Comparison of ENCODE assay signal across 21 cellular contexts in genomic region chr22:18028817-18029527, GRCh38. TPM values are rescaled to one million over a fixed set of nuclear protein-coding genes. Genes with fewer than 3 reads are reported as not detected.
A peak's percentile ranks its signal among the peaks of the same experiment; 100 is the strongest.
DNase-seq lines count a peak whose midpoint lies in the region; ATAC-seq, FAIRE-seq and TF ChIP-seq lines count a peak whose summit lies in the region.
"Had no signal": no experiment of that assay in that cellular context is flagged by ENCODE, and none has a peak within 500 bp of the region (broad histone marks: within the 10 kb centered on the region; RNA-seq: fewer than 3 reads in every experiment).

No MANE protein-coding gene starts in this region.

- H2AFZ ChIP-seq in MM.1S (ENCODE audit: low read length) = no peak overlapping the region
- H2AFZ ChIP-seq: GM23338 had no signal

- no peak for TF ChIP-seq CTCF in MM.1S (IDR thresholded peaks at IDR 0.05; ENCODE audit: low read length)
- TF ChIP-seq CTCF in ovary (IDR thresholded peaks at IDR 0.05) = no peak

- peak overlapping the region; percentile 41; the same call in 1 of the 2 replicates for H3K27ac ChIP-seq in MM.1S (ENCODE audit: low read length)
- H3K27ac ChIP-seq in ovary = no peak overlapping the region
- H3K27ac ChIP-seq: thoracic aorta had no signal

- no peak overlapping the region for H3K4me3 Mint-ChIP-seq in naive thymus-derived CD8-positive, alpha-beta T cell
- H3K4me3 Mint-ChIP-seq: activated CD4-positive, alpha-beta T cell treated with anti-CD3 and anti-CD28 coated beads, Interleukin-2, amount 10 ng/mL, durations not matched to agents 24 days and 14 days; GM23338; IgD-negative memory B cell; natural killer cell treated with Interleukin-12 subunit alpha and Interleukin-12 subunit beta and Interleukin-15 and Interleukin-18, amount 100 ng/mL, for 72 hours had no signal

- POLR2A ChIA-PET in naive thymus-derived CD8-positive, alpha-beta T cell (lab: Charles Lee) = no interaction called here

- no peaks in the 10 kb centered on the region for H3K9me3 Mint-ChIP-seq in naive thymus-derived CD8-positive, alpha-beta T cell
- H3K9me3 Mint-ChIP-seq: activated CD4-positive, alpha-beta T cell treated with anti-CD3 and anti-CD28 coated beads, Interleukin-2, amount 10 ng/mL, durations not matched to agents 24 days and 14 days; GM23338; IgD-negative memory B cell; natural killer cell treated with Interleukin-12 subunit alpha and Interleukin-12 subunit beta and Interleukin-15 and Interleukin-18, amount 100 ng/mL, for 72 hours had no signal

- no peaks in the 10 kb centered on the region for H3K79me2 ChIP-seq in MM.1S (ENCODE audit: low read length)

- H3K4me3 ChIP-seq in MM.1S (ENCODE audit: low read length) = no peak overlapping the region
- H3K4me3 ChIP-seq in ovary = no peak overlapping the region
- H3K4me3 ChIP-seq: GM23338, thoracic aorta had no signal

- no peak overlapping the region for H3K9ac ChIP-seq in MM.1S (ENCODE audit: low read length)

- no peaks in the 10 kb centered on the region for H4K20me1 ChIP-seq in MM.1S (ENCODE audit: insufficient read depth, low read length)

- peak overlapping the region; percentile 31 for H3K4me2 ChIP-seq in MM.1S (ENCODE audit: low read depth, low read length)
- H3K4me2 ChIP-seq: GM23338 had no signal

- H3K4me1 ChIP-seq in MM.1S (ENCODE audit: low read length) (peaks cover 23% of the 10 kb centered on the region), ovary (ENCODE audit: insufficient read depth) (peaks cover 4% of the 10 kb centered on the region)

- H3K27me3 Mint-ChIP-seq in naive thymus-derived CD8-positive, alpha-beta T cell = peaks cover 11 to 37% (median 23%) of the 10 kb centered on the region in 5 donors
- H3K27me3 Mint-ChIP-seq: IgD-negative memory B cell had no signal

- H3K36me3 Mint-ChIP-seq in naive thymus-derived CD8-positive, alpha-beta T cell = no peaks in the 10 kb centered on the region
- H3K36me3 Mint-ChIP-seq: IgD-negative memory B cell; natural killer cell treated with Interleukin-12 subunit alpha and Interleukin-12 subunit beta and Interleukin-15 and Interleukin-18, amount 100 ng/mL, for 72 hours had no signal

- no peaks in the 10 kb centered on the region for H3K9me2 ChIP-seq in MM.1S (replicated peaks; ENCODE audit: insufficient read depth, low read length)

- 47 to 60% (median 48%) methylated on average over 3 of the region's 3 CpGs for WGBS in ovary, 3 donors

- TF ChIP-seq POLR2A in GM12891 (IDR thresholded peaks at IDR 0.05; ENCODE audit: low read depth, low read length) (no peak), ovary (IDR thresholded peaks at IDR 0.05) (no peak)

- H3K4me1 Mint-ChIP-seq in naive thymus-derived CD8-positive, alpha-beta T cell = peaks cover 6 to 11% (median 7%) of the 10 kb centered on the region in 4 donors

- peaks cover 3% of the 10 kb centered on the region for H3F3A ChIP-seq in MM.1S (ENCODE audit: insufficient read depth, low read length)

- peak; percentile 90 for FAIRE-seq in GM12891 (lab: Jason Lieb, UNC)
- FAIRE-seq: islet of Langerhans had no signal

- no peaks in the 10 kb centered on the region for H3K9me3 ChIP-seq in MM.1S (replicated peaks; ENCODE audit: insufficient read depth, low read length)
- no peaks in the 10 kb centered on the region for H3K9me3 ChIP-seq in ovary
- H3K9me3 ChIP-seq: thoracic aorta had no signal

- intact Hi-C loops in ovary (cut with DNase I) = loop anchor here in 2 of 4 donors (10.0 kb wide), 1 partner anchor 46 kb away; the partner anchor contains the start of gene PEX26 (in 2 of the 2)

- no peaks in the 10 kb centered on the region for H3K27me3 ChIP-seq in MM.1S (replicated peaks; ENCODE audit: insufficient read depth, low read length)
- H3K27me3 ChIP-seq in ovary = no peaks in the 10 kb centered on the region

- H3K36me3 ChIP-seq in MM.1S (replicated peaks; ENCODE audit: insufficient read depth, low read length) (no peaks in the 10 kb centered on the region), ovary (no peaks in the 10 kb centered on the region)
- H3K36me3 ChIP-seq: thoracic aorta had no signal

- H3K27ac Mint-ChIP-seq in naive thymus-derived CD8-positive, alpha-beta T cell = no peak overlapping the region
- H3K27ac Mint-ChIP-seq: activated CD4-positive, alpha-beta T cell treated with anti-CD3 and anti-CD28 coated beads, Interleukin-2, amount 10 ng/mL, durations not matched to agents 24 days and 14 days; GM23338; IgD-negative memory B cell; natural killer cell treated with Interleukin-12 subunit alpha and Interleukin-12 subunit beta and Interleukin-15 and Interleukin-18, amount 100 ng/mL, for 72 hours had no signal

- DNase-seq in GM12891 (ENCODE audit: insufficient read length, low spot score) = peak; percentile 49
- DNase-seq in MM.1S = peak; percentile 84
- peak; percentile 80 for DNase-seq in myocyte (ENCODE audit: low read depth)
- DNase-seq in NCI-H1417 treated with DMSO at 0.1 percent for 48 hours (lab: John Stamatoyannopoulos, UW) = no peak
- DNase-seq in 8988T = no peak
- DNase-seq in naive thymus-derived CD8-positive, alpha-beta T cell = no peak
- no peak for DNase-seq in ovary
- DNase-seq: activated CD4-positive, alpha-beta T cell treated with anti-CD3 and anti-CD28 coated beads, Interleukin-2, amount 10 ng/mL, durations not matched to agents 24 days and 14 days; activated CD8-positive, alpha-beta memory T cell treated with anti-CD3 and anti-CD28 coated beads, Interleukin-2, amount 50 U/mL, for 4 hours; activated gamma-delta T cell treated with Interleukin-2 at 50 U/mL for 16 hours; anterior cingulate cortex; COR-L47; mesendoderm; NCI-H1092; stimulated activated CD4-positive, alpha-beta T cell treated with anti-CD3 and anti-CD28 coated beads, Interleukin-12 subunit alpha, Interleukin-12 subunit beta, amount 100 ng/mL, for 4 hours had no signal

- TF ChIP-seq EP300 in ovary (IDR thresholded peaks at IDR 0.05) = no peak

- peak; percentile 68 for ATAC-seq in GM19351 (IDR thresholded peaks at IDR 0.05; ENCODE audit: unreplicated experiment)
- ATAC-seq in naive thymus-derived CD8-positive, alpha-beta T cell = no peak
- ATAC-seq: GM23338; natural killer cell treated with Interleukin-12 subunit alpha and Interleukin-12 subunit beta and Interleukin-15 and Interleukin-18, amount 100 ng/mL, for 72 hours had no signal

TF ChIP-seq in GM12891, 5 proteins besides CTCF, POLR2A, EP300 and RAD21:
- TF ChIP-seq TAF1 (IDR thresholded peaks at IDR 0.05; ENCODE audit: low read depth, low read length) (no peak), POLR2AphosphoS5 (IDR thresholded peaks at IDR 0.05; ENCODE audit: low read depth, low read length) (no peak), POU2F2 (IDR thresholded peaks at IDR 0.05; ENCODE audit: low read depth, low read length) (no peak), PAX5 (IDR thresholded peaks at IDR 0.05; ENCODE audit: insufficient read depth, low read length, severe bottlenecking) (no peak), SPI1 (IDR thresholded peaks at IDR 0.05; ENCODE audit: low read depth, low read length) (no peak)

RNA-seq across cellular contexts. Expression of gene MICAL3, which starts 4.6 kb away (rescaled TPM):
- polyA plus RNA-seq in GM12891 (2012; ENCODE audit: low read depth, missing spikeins) = 21.0 TPM
- total RNA-seq in myocyte (23.4 and 27.8 TPM in 2 replicates), ovary (100 to 1,000 TPM in 1 of 7 donors, 10 to 100 TPM in 6; 17.5 to 106 (median 81.6) TPM)
- polyA plus RNA-seq in myocyte (2012) = 36.9 TPM
- 10 to 100 TPM; 20.8 to 27.3 TPM for total RNA-seq in naive thymus-derived CD8-positive, alpha-beta T cell
- 1 to 10 TPM in 2 of 3 donors, under 1 TPM in 1; 0.90 to 1.3 (median 1.2) TPM for polyA plus RNA-seq in naive thymus-derived CD8-positive, alpha-beta T cell
- polyA plus RNA-seq in ovary = 10 to 100 TPM; 24.1 to 31.9 TPM

RNA-seq across cellular contexts. Expression of gene PEX26, which starts 48.8 kb away (rescaled TPM):
- polyA plus RNA-seq in GM12891 (2012; ENCODE audit: low read depth, missing spikeins) = 25.1 TPM
- total RNA-seq in myocyte (22.8 and 24.5 TPM in 2 replicates), ovary (10 to 100 TPM; 13.0 to 33.4 (median 26.3) TPM)
- polyA plus RNA-seq in myocyte (2012) = 30.4 TPM
- 10 to 100 TPM; 39.3 to 41.2 TPM for total RNA-seq in naive thymus-derived CD8-positive, alpha-beta T cell
- 1 to 10 TPM; 2.6 to 4.5 (median 3.8) TPM for polyA plus RNA-seq in naive thymus-derived CD8-positive, alpha-beta T cell
- polyA plus RNA-seq in ovary = 10 to 100 TPM; 14.9 to 21.5 TPM

Comparison
In these comparisons a context has a peak if more than half of its experiments do, and no peak if none do; other contexts are left out.
1. DNase-seq: peak in GM12891 (single experiment), MM.1S (single experiment) and myocyte (single experiment); none in NCI-H1417 treated with DMSO at 0.1 percent for 48 hours (single experiment), 8988T (single experiment), naive thymus-derived CD8-positive, alpha-beta T cell (0 of 10) and ovary (0 of 5).